Comparison of ENCODE assay signal across 40 cellular contexts in the genomic region with DNA sequence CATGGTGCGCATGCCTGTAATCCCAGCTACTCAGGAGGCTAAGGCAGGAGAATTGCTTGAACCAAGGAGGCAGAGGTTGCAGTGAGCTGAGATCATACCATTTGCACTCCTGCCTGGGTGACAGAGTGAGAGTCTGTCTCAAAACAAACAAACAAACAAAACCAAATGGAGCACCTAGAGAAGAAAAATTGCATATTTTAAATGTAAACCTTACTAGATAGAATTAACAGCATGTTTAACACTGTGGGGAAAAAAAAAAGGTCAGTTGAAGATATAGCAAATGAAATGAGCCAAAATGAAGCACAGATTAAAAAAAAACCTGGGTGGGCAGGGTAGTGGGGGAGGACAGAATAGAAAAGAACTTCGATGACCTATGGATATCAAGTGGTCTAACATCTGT. TPM values are rescaled to one million over a fixed set of nuclear protein-coding genes. Genes with fewer than 3 reads are reported as not detected.
"Had no signal": no experiment of that assay in that cellular context is flagged by ENCODE, and none has a peak within 500 bp of the region (broad histone marks: within the 10 kb centered on the region; RNA-seq: fewer than 3 reads in every experiment).

No MANE protein-coding gene starts in this region.

- H3K27me3 ChIP-seq: MG63 had no signal

- H3K9me3 ChIP-seq: MG63 had no signal

- H3K4me3 ChIP-seq: MG63 had no signal

- H3K36me3 ChIP-seq: MG63 had no signal

- DNase-seq: Karpas-422, Kasumi-1, MG63, MM.1S, MV-4-11, NCI-H1048, NCI-H1092, NCI-H1092 treated with DMSO at 0.1 percent for 48 hours, NCI-H1105, NCI-H1105 treated with DMSO at 0.1 percent for 48 hours, NCI-H1417, NCI-H1417 treated with DMSO at 0.1 percent for 48 hours, NCI-H1436, NCI-H1436 treated with DMSO at 0.1 percent for 48 hours, NCI-H146, NCI-H1694, NCI-H1694 treated with DMSO at 0.1 percent for 48 hours, NCI-H187, NCI-H187 treated with DMSO at 0.1 percent for 48 hours, NCI-H1930, NCI-H2029, NCI-H2029 treated with DMSO at 0.1 percent for 48 hours, NCI-H2081, NCI-H2081 treated with DMSO at 0.1 percent for 48 hours, NCI-H2107, NCI-H2171, NCI-H2171 treated with DMSO at 0.1 percent for 48 hours, NCI-H2227 treated with DMSO at 0.1 percent for 48 hours, NCI-H226, NCI-H345, NCI-H446, NCI-H446 treated with DMSO at 0.1 percent for 48 hours, NCI-H510A, NCI-H510A treated with DMSO at 0.1 percent for 48 hours, NCI-H524, NCI-H524 treated with DMSO at 0.1 percent for 48 hours had no signal

RNA-seq across cellular contexts. Expression of a gene that starts 7.3 kb away (rescaled TPM):
- total RNA-seq: LHCN-M2, M059J, MCF 10A, NCI-H460 had no signal

RNA-seq across cellular contexts. Expression of a gene that starts 22.7 kb away (rescaled TPM):
- total RNA-seq: LHCN-M2 had no signal

RNA-seq across cellular contexts. Expression of a gene that starts 51.4 kb away (rescaled TPM):
- total RNA-seq: LHCN-M2 had no signal
